In the genomic region with DNA sequence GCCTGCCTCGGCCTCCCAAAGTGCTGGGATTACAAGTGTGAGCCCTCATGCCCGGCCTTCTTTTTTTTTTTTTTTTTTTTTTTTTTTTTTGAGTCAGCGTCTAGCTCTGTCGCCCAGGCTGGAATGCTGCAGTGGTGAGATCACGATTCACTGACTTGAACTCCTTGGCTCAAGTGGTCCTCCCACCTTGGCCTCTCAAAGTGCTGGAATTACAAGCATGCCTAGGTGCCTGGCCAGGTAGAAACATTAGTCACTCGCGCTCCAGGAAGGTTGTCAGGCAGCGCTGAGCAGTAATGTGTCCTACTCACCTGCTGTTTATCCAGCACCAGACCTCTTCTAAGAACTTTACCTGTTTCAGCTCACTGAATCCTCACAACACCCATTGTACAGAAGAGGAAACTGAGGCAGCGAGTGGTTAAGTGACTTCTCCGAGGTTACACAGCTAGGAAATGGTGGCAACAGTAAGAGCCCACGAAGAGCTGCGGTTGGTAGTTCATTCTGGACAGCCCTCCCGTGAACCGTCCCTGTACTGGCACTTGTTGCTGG, we compare ENCODE assay signal across 14 cellular contexts. TPM values are rescaled to one million over a fixed set of nuclear protein-coding genes. Genes with fewer than 3 reads are reported as not detected.
A peak's percentile ranks its signal among the peaks of the same experiment; 100 is the strongest.
DNase-seq lines count a peak whose midpoint lies in the region; ATAC-seq and TF ChIP-seq lines count a peak whose summit lies in the region.
"Had no signal": no experiment of that assay in that cellular context is flagged by ENCODE, and none has a peak within 500 bp of the region (broad histone marks: within the 10 kb centered on the region; RNA-seq: fewer than 3 reads in every experiment).

No MANE protein-coding gene starts in this region.

- intact Hi-C loops in PC-9 (cut with micrococcal nuclease; ENCODE audit: unreplicated experiment): loop anchor here (5.0 kb wide), 4 partner anchors 256 to 454 kb away; a partner anchor contains a TSS

- H3K27ac ChIP-seq in PC-9: peak overlapping the region; percentile 66

- POLR2A ChIA-PET in PC-9 (lab: Charles Lee; ENCODE audit: unreplicated experiment): interaction anchor here (0.6 to 0.8 kb wide), 4 partner anchors 9 to 301 kb away, joined by 3 to 18 read pairs (median 13); a partner anchor contains a TSS

- no peaks in the 10 kb centered on the region for H3K9me3 ChIP-seq in PC-9 (ENCODE audit: insufficient read depth, low read depth)

- H3K9me2 ChIP-seq in PC-9 (ENCODE audit: insufficient read depth): no peaks in the 10 kb centered on the region

- peak overlapping the region; percentile 68 for H2AFZ ChIP-seq in PC-9

- no peaks in the 10 kb centered on the region for H3K27me3 ChIP-seq in PC-9 (ENCODE audit: insufficient read depth, low read depth)

- DNase-seq in EL: peak; percentile 80
- DNase-seq in PC-9: peak; percentile 94 to 100
- DNase-seq in fibroblast of mammary gland (ENCODE audit: low read depth): peak; percentile 62
- DNase-seq in renal cortical epithelial cell (ENCODE audit: low read depth): peak; percentile 92
- no peak for DNase-seq in NCI-H2227 treated with DMSO at 0.1 percent for 48 hours (lab: John Stamatoyannopoulos, UW)
- no peak for DNase-seq in ecto neural progenitor cell (ENCODE audit: low spot score)
- DNase-seq in activated T-cell treated with anti-CD3 and anti-CD28 coated beads, Interleukin-2, amount 50 U/mL, for 48 hours: no peak
- DNase-seq: activated T-cell treated with anti-CD3 and anti-CD28 coated beads, Interleukin-2, amount 50 U/mL, for 24 hours; COR-L47; cortex of kidney; NCI-H524; T-helper 9 cell had no signal

- peak overlapping the region; percentile 75 for H3K4me2 ChIP-seq in PC-9

- 0 out of 2 replicates have a peak, but pooled peaks cover 4% of the 10 kb centered on the region for H3K79me2 ChIP-seq in PC-9 (ENCODE audit: low read depth)

- H3K4me1 ChIP-seq in PC-9 (replicated peaks; ENCODE audit: insufficient read depth): peaks cover 64% of the 10 kb centered on the region

- no peak for ATAC-seq in HG02759 (IDR thresholded peaks at IDR 0.05; ENCODE audit: unreplicated experiment)

- no peak for TF ChIP-seq CTCF in PC-9 (conservative IDR thresholded peaks at IDR 0.05)
- no peak for TF ChIP-seq CTCF in fibroblast of mammary gland (conservative IDR thresholded peaks at IDR 0.05; ENCODE audit: control insufficient read depth, insufficient read depth, low read depth, low read length)

- peak overlapping the region; percentile 52 for H3K4me3 ChIP-seq in PC-9
- no peak overlapping the region for H3K4me3 ChIP-seq in fibroblast of mammary gland (ENCODE audit: control insufficient read depth, low read depth, low read length)

- CTCF ChIA-PET in PC-9 (lab: Charles Lee): interaction anchor here (0.6 kb wide), 3 partner anchors 40 to 236 kb away, joined by 5 to 9 read pairs (median 7); no protein-coding TSS in a partner anchor

- no peaks in the 10 kb centered on the region for H4K20me1 ChIP-seq in PC-9 (ENCODE audit: insufficient read depth)

- no peaks in the 10 kb centered on the region for H3K36me3 ChIP-seq in PC-9 (ENCODE audit: low read depth)

- peaks cover 67% of the 10 kb centered on the region for H3F3A ChIP-seq in PC-9 (ENCODE audit: insufficient read depth, low read depth)

- TSS peak; percentile 12 for BruUV-seq in PC-9 (replicated peaks; lab: Mats Ljungman, UMichigan)

RNA-seq across cellular contexts. Expression of a gene that starts 0.5 kb away (rescaled TPM):
- total RNA-seq in PC-9 (2021) (52.0 and 58.5 TPM in 2 replicates), renal cortical epithelial cell (2.3 and 140 TPM in 2 replicates)
- total RNA-seq: progenitor cell of endocrine pancreas had no signal

RNA-seq across cellular contexts. Expression of a gene that starts 9.0 kb away (rescaled TPM):
- 386 and 513 TPM in 2 replicates for total RNA-seq in PC-9 (2021)
- 10.6 and 14.3 TPM in 2 replicates for total RNA-seq in renal cortical epithelial cell

RNA-seq across cellular contexts. Expression of a gene that starts 9.4 kb away (rescaled TPM):
- total RNA-seq in PC-9 (2021): 42.9 and 55.2 TPM in 2 replicates
- 38.0 and 39.0 TPM in 2 replicates for total RNA-seq in renal cortical epithelial cell

RNA-seq across cellular contexts. Expression of a gene that starts 15.0 kb away (rescaled TPM):
- 2.3 and 4.2 TPM in 2 replicates for total RNA-seq in PC-9 (2021)
- 0.65 TPM in 1 of 2 replicates, not detected in the other for total RNA-seq in renal cortical epithelial cell
- total RNA-seq: progenitor cell of endocrine pancreas had no signal

RNA-seq across cellular contexts. Expression of a gene that starts 37.6 kb away (rescaled TPM):
- total RNA-seq in PC-9 (2021) (not detected in 2 replicates), renal cortical epithelial cell (0.87 and 1.8 TPM in 2 replicates)

Comparison
In these comparisons a context has a peak if more than half of its experiments do, and no peak if none do; other contexts are left out.
1. DNase-seq: peak in EL (single experiment), PC-9 (2 of 2), fibroblast of mammary gland (single experiment) and renal cortical epithelial cell (single experiment); none in NCI-H2227 treated with DMSO at 0.1 percent for 48 hours (single experiment), ecto neural progenitor cell (single experiment) and activated T-cell treated with anti-CD3 and anti-CD28 coated beads, Interleukin-2, amount 50 U/mL, for 48 hours (0 of 2).
2. RNA of a gene that starts 9.0 kb away (total RNA-seq): 386 to 513 TPM in PC-9; 10.6 to 14.3 TPM in renal cortical epithelial cell; every median in the first group is over 10 times any median in the second.